9 cellular contexts compared by ENCODE assay signal in the genomic region with DNA sequence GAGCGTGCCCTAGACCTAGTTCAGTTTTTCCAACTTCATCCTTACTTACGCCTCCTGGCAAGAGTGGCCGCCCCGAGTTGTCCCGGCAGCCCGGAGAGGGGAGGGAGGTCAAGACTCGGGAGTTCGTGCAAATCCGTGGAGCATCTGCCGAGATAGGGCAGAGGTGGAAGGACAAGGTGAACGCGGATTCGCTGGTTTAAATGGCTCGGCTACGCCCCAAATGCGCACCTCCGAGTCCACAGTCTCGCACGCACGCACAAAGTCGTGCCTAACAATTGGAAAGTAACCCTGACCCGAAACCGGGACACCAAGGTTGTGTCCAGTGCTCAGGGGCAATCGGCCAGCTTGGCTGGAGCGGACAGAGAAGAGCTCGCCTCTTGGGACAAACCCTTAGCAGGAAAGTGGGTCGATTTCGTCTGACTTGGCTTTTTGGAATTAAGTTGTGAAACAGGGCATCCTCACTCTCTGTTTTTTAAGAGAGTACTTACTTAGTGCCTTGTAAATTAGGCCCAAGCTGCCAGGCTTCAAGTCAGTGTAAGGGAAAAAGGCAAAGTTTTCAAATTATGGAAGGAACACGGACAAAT. TPM values are rescaled to one million over a fixed set of nuclear protein-coding genes. Genes with fewer than 3 reads are reported as not detected.
DNase-seq lines count a peak whose midpoint lies in the region; ATAC-seq, FAIRE-seq and TF ChIP-seq lines count a peak whose summit lies in the region.
"Had no signal": no experiment of that assay in that cellular context is flagged by ENCODE, and none has a peak within 500 bp of the region (broad histone marks: within the 10 kb centered on the region; RNA-seq: fewer than 3 reads in every experiment).

No MANE protein-coding gene starts in this region.

- H3K4me1 ChIP-seq in GM12878 (ENCODE audit: control insufficient read depth, insufficient read depth, low read length), result peaks cover 3% of the 10 kb centered on the region; the same call in 1 of the 2 replicates

- peaks cover 0 to 1% of the 10 kb centered on the region in 2 experiments; a peak in 1 of 4 replicates for H3K36me3 ChIP-seq in GM12878 (ENCODE audit: control insufficient read depth in 2 of 2, insufficient read depth in 2 of 2, low read length in 1 of 2)
- no peaks in the 10 kb centered on the region for H3K36me3 ChIP-seq in kidney epithelial cell (ENCODE audit: control insufficient read depth, insufficient read depth, low read length)

- H4K20me1 ChIP-seq in GM12878 (ENCODE audit: control insufficient read depth, insufficient read depth), result peaks cover 2% of the 10 kb centered on the region; the same call in 1 of the 2 replicates

- TF ChIP-seq CTCF in AG09309 (IDR thresholded peaks at IDR 0.05; ENCODE audit: control insufficient read depth, insufficient read depth, low read depth, low read length, missing control alignments), result no peak
- TF ChIP-seq CTCF in GM12878 (IDR thresholded peaks at IDR 0.05 in 2 of 3, conservative IDR thresholded peaks at IDR 0.05 in 1 of 3; ENCODE audit: control insufficient read depth in 2 of 3, extremely low read depth in 1 of 3, insufficient read depth in 1 of 3, low read depth in 3 of 3, low read length in 3 of 3), result no peak
- TF ChIP-seq CTCF in kidney epithelial cell (IDR thresholded peaks at IDR 0.05; ENCODE audit: insufficient read depth, low read length, poor library complexity, severe bottlenecking), result no peak

- SMC1A ChIA-PET in GM12878 (lab: Charles Lee; ENCODE audit: uncharacterized antibody, unreplicated experiment), result interaction anchor here (0.7 to 1.3 kb wide), 4 partner anchors 9 to 95 kb away, joined by 3 to 4 read pairs (median 4); no protein-coding TSS in a partner anchor

- DNase-seq in AG09309 (ENCODE audit: low read depth) (peak; percentile 13), NCI-H774 (lab: John Stamatoyannopoulos, UW) (peak; percentile 64), GM12878 (ENCODE audit: low read depth, low spot score) (peak; percentile 51), kidney epithelial cell (ENCODE audit: low read depth) (no peak), stromal cell of bone marrow (ENCODE audit: low read depth) (peak; percentile 32), HT-29 (ENCODE audit: low spot score) (no peak)

- H3K27ac ChIP-seq in GM12878 (ENCODE audit: control insufficient read depth, insufficient read depth), result peak overlapping the region; percentile 98

- no peak for TF ChIP-seq EP300 in GM12878 (IDR thresholded peaks at IDR 0.05; ENCODE audit: borderline replicate concordance in 1 of 2, control insufficient read depth in 1 of 2, low read depth in 2 of 2, low read length in 2 of 2)

- peak overlapping the region; percentile 85 for H3K9ac ChIP-seq in GM12878 (ENCODE audit: control insufficient read depth, insufficient read depth, low read length)

- H3K4me3 ChIP-seq in AG09309 (ENCODE audit: control insufficient read depth, low read depth, low read length) (peak overlapping the region; percentile 85), GM12878 (peak overlapping the region; percentile 85), kidney epithelial cell (ENCODE audit: low read depth, low read length) (peak overlapping the region; percentile 69)

- H2AFZ ChIP-seq in GM12878 (ENCODE audit: control insufficient read depth, low read depth, low read length), result peak overlapping the region; percentile 97

- no peak for TF ChIP-seq POLR2A in GM12878 (IDR thresholded peaks at IDR 0.05; ENCODE audit: low read depth, low read length)

- ATAC-seq in GM18858 (IDR thresholded peaks at IDR 0.05; ENCODE audit: unreplicated experiment) (peak; percentile 34), HG02970 (IDR thresholded peaks at IDR 0.05; ENCODE audit: low FRiP score, unreplicated experiment) (peak; percentile 33), GM12878 (peak; percentile 57)

- RAD21 ChIA-PET in GM12878 (lab: Charles Lee; ENCODE audit: unreplicated experiment), result interaction anchor here (1.4 kb wide), 1 partner anchor 99 kb away, joined by 3 read pairs; no protein-coding TSS in a partner anchor

- no peak for TF ChIP-seq RAD21 in GM12878 (IDR thresholded peaks at IDR 0.05; ENCODE audit: insufficient read depth, low read depth, low read length)

- intact Hi-C loops in GM12878 (cut with micrococcal nuclease; ENCODE audit: unreplicated experiment), result loop anchor here (5.0 kb wide), 2 partner anchors 101 to 136 kb away; a partner anchor contains a TSS

- BruUV-seq in GM12878 (replicated peaks; lab: Mats Ljungman, UMichigan), result TSS peak; percentile 89

- CTCF ChIA-PET in GM12878 (lab: Yijun Ruan, JAX), result interaction anchor here (1.2 to 2.4 kb wide), 2 partner anchors 69 to 125 kb away, joined by 3 to 8 read pairs; no protein-coding TSS in a partner anchor

- H3K27me3 ChIP-seq in GM12878 (replicated peaks in 1 of 2; ENCODE audit: control insufficient read depth in 2 of 2, insufficient read depth in 2 of 2, low read length in 1 of 2) (no peaks in the 10 kb centered on the region), kidney epithelial cell (ENCODE audit: control insufficient read depth, insufficient read depth, low read length) (no peaks in the 10 kb centered on the region)

- H3K9me3 ChIP-seq in GM12878 (replicated peaks; ENCODE audit: control insufficient read depth, insufficient read depth, low read length), result no peaks in the 10 kb centered on the region

- in situ Hi-C loops in GM12878 (cut with MboI), result no loop called here

- H3K4me2 ChIP-seq in GM12878 (ENCODE audit: control insufficient read depth, insufficient read depth), result peak overlapping the region; percentile 91

- peak; percentile 78 for FAIRE-seq in GM12878 (lab: Jason Lieb, UNC)

- POLR2A ChIA-PET in GM12878 (lab: Charles Lee), result no interaction called here

- H3K79me2 ChIP-seq in GM12878 (ENCODE audit: control insufficient read depth, insufficient read depth, low read length), result peaks cover 42% of the 10 kb centered on the region

- WGBS in GM12878 (ENCODE audit: insufficient coverage, insufficient replicate concordance, low lambda C conversion rate, missing lambda C conversion rate), result 4% methylated on average over 29 of the region's 29 CpGs

TF ChIP-seq in GM12878, 131 proteins besides CTCF, POLR2A, EP300 and RAD21 (continues in another document):
- TF ChIP-seq BRCA1 (IDR thresholded peaks at IDR 0.05; ENCODE audit: low read depth, low read length) (no peak), FOXM1 (IDR thresholded peaks at IDR 0.05; ENCODE audit: low read depth, low read length) (peak; percentile 70; the same call in 1 of the 2 replicates), SRF (IDR thresholded peaks at IDR 0.05; ENCODE audit: low read depth in 2 of 2, low read length in 2 of 2) (no peak), ZNF24 (IDR thresholded peaks at IDR 0.05) (no peak), SMAD5 (IDR thresholded peaks at IDR 0.05; ENCODE audit: low read depth) (no peak), SMAD1 (IDR thresholded peaks at IDR 0.05; ENCODE audit: low read depth, partially characterized antibody) (no peak)
- TF ChIP-seq, protein P1, sequence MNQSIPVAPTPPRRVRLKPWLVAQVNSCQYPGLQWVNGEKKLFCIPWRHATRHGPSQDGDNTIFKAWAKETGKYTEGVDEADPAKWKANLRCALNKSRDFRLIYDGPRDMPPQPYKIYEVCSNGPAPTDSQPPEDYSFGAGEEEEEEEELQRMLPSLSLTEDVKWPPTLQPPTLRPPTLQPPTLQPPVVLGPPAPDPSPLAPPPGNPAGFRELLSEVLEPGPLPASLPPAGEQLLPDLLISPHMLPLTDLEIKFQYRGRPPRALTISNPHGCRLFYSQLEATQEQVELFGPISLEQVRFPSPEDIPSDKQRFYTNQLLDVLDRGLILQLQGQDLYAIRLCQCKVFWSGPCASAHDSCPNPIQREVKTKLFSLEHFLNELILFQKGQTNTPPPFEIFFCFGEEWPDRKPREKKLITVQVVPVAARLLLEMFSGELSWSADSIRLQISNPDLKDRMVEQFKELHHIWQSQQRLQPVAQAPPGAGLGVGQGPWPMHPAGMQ (IDR thresholded peaks at IDR 0.05; ENCODE audit: borderline replicate concordance), result no peak

RNA-seq across cellular contexts. Expression of a gene that starts 0.7 kb away (rescaled TPM):
- total RNA-seq in GM12878 (2013; cell fraction: nucleolus; rRNA removed), result 226 and 242 TPM in 2 replicates
- 94.7 and 101 TPM in 2 replicates for total RNA-seq in GM12878 (2014; rRNA removed)
- total RNA-seq in GM12878 (2014; rRNA removed; fragmentation: Illumina TruSeq; extraction: Trizol), result 93.9 and 97.0 TPM in 2 replicates
- total RNA-seq in GM12878 (2021), result 56.7 and 58.1 TPM in 2 replicates
- 22.6 TPM for polyA plus RNA-seq in GM12878 (2011; ENCODE audit: low read depth)
- 149 and 153 TPM in 2 replicates for polyA plus RNA-seq in GM12878 (2011; rRNA removed)
- polyA plus RNA-seq in GM12878 (2011; cell fraction: cytosol; rRNA removed), result 97.6 and 135 TPM in 2 replicates
- polyA plus RNA-seq in GM12878 (2011; cell fraction: nucleus; rRNA removed), result 176 and 200 TPM in 2 replicates
- polyA plus RNA-seq in GM12878 (2012), result 34.1 and 34.3 TPM in 2 replicates
- polyA plus RNA-seq in GM12878 (2014; fragmentation: Illumina TruSeq; extraction: Trizol), result 93.1 and 105 TPM in 2 replicates
- polyA plus RNA-seq in GM12878 (2014; fragmentation: Nextera tagmentation; extraction: Ambion mirVana), result 10 to 100 TPM; 16.6 to 34.4 TPM
- 89.1 and 100.0 TPM in 2 replicates for polyA plus RNA-seq in GM12878 (2014; rRNA removed)
- 10 to 100 TPM; 67.1 to 70.4 TPM for polyA plus RNA-seq in GM12878 (2016; fragmentation: Nextera tagmentation; extraction: Ambion mirVana)
- 221 and 298 TPM in 2 replicates for polyA minus RNA-seq in GM12878 (2011; rRNA and poly(A)+ RNA removed)
- 89.9 and 117 TPM in 2 replicates for polyA minus RNA-seq in GM12878 (2011; cell fraction: cytosol; rRNA and poly(A)+ RNA removed)
- 166 and 289 TPM in 2 replicates for polyA minus RNA-seq in GM12878 (2011; cell fraction: nucleus; rRNA and poly(A)+ RNA removed)
- total RNA-seq in kidney epithelial cell, result 104 and 111 TPM in 2 replicates
- 44.0 and 63.8 TPM in 2 replicates for total RNA-seq in HT-29 (2014; rRNA removed; shearing (Covaris generic))

RNA-seq across cellular contexts. Expression of a gene that starts 42.5 kb away (rescaled TPM):
- not detected in 2 replicates for total RNA-seq in GM12878 (2013; cell fraction: nucleolus; rRNA removed)
- total RNA-seq in GM12878 (2014; rRNA removed), result not detected in 2 replicates
- not detected in 2 replicates for total RNA-seq in GM12878 (2014; rRNA removed; fragmentation: Illumina TruSeq; extraction: Trizol)
- total RNA-seq in GM12878 (2021), result not detected in 2 replicates
- polyA plus RNA-seq in GM12878 (2011; ENCODE audit: low read depth), result not detected
- polyA plus RNA-seq in GM12878 (2011; rRNA removed), result 0.13 and 0.15 TPM in 2 replicates
- not detected in 2 replicates for polyA plus RNA-seq in GM12878 (2011; cell fraction: cytosol; rRNA removed)
- not detected in 2 replicates for polyA plus RNA-seq in GM12878 (2011; cell fraction: nucleus; rRNA removed)
- 0.16 TPM in 1 of 2 replicates, not detected in the other for polyA plus RNA-seq in GM12878 (2012)
- polyA plus RNA-seq in GM12878 (2014; fragmentation: Illumina TruSeq; extraction: Trizol), result 0.07 TPM in 1 of 2 replicates, not detected in the other
- under 1 TPM; 0.07 to 0.11 TPM for polyA plus RNA-seq in GM12878 (2014; fragmentation: Nextera tagmentation; extraction: Ambion mirVana)
- not detected in 2 replicates for polyA plus RNA-seq in GM12878 (2014; rRNA removed)
- not detected for polyA plus RNA-seq in GM12878 (2016; fragmentation: Nextera tagmentation; extraction: Ambion mirVana)
- polyA minus RNA-seq in GM12878 (2011; rRNA and poly(A)+ RNA removed), result not detected in 2 replicates
- polyA minus RNA-seq in GM12878 (2011; cell fraction: cytosol; rRNA and poly(A)+ RNA removed), result not detected in 2 replicates
- polyA minus RNA-seq in GM12878 (2011; cell fraction: nucleus; rRNA and poly(A)+ RNA removed), result not detected in 2 replicates
- not detected in 2 replicates for total RNA-seq in kidney epithelial cell
- not detected in 2 replicates for total RNA-seq in HT-29 (2014; rRNA removed; shearing (Covaris generic))
- total RNA-seq: subcutaneous adipose tissue had no signal

Comparison
In these comparisons a context has a peak if more than half of its experiments do, and no peak if none do; other contexts are left out.
1. DNase-seq: peak in AG09309 (single experiment), NCI-H774 (single experiment), GM12878 (single experiment) and stromal cell of bone marrow (single experiment); none in kidney epithelial cell (single experiment) and HT-29 (single experiment).
2. Peak in every context shown above with its lines, with median percentiles within 50 percentile points of each other: H3K4me3 ChIP-seq and ATAC-seq.